Comparison of ENCODE assay signal across 1 cellular context in genomic region chr5:134534726-134535110, GRCh38.
TF ChIP-seq lines count a peak whose summit lies in the region.

No MANE protein-coding gene starts in this region.

TF ChIP-seq in GM23338, 12 proteins besides CTCF, POLR2A, EP300 and RAD21 (continued from another document):
- no peak for TF ChIP-seq ZNF462 (CRISPR knock-in tag; IDR thresholded peaks at IDR 0.05)
- TF ChIP-seq, protein P1, sequence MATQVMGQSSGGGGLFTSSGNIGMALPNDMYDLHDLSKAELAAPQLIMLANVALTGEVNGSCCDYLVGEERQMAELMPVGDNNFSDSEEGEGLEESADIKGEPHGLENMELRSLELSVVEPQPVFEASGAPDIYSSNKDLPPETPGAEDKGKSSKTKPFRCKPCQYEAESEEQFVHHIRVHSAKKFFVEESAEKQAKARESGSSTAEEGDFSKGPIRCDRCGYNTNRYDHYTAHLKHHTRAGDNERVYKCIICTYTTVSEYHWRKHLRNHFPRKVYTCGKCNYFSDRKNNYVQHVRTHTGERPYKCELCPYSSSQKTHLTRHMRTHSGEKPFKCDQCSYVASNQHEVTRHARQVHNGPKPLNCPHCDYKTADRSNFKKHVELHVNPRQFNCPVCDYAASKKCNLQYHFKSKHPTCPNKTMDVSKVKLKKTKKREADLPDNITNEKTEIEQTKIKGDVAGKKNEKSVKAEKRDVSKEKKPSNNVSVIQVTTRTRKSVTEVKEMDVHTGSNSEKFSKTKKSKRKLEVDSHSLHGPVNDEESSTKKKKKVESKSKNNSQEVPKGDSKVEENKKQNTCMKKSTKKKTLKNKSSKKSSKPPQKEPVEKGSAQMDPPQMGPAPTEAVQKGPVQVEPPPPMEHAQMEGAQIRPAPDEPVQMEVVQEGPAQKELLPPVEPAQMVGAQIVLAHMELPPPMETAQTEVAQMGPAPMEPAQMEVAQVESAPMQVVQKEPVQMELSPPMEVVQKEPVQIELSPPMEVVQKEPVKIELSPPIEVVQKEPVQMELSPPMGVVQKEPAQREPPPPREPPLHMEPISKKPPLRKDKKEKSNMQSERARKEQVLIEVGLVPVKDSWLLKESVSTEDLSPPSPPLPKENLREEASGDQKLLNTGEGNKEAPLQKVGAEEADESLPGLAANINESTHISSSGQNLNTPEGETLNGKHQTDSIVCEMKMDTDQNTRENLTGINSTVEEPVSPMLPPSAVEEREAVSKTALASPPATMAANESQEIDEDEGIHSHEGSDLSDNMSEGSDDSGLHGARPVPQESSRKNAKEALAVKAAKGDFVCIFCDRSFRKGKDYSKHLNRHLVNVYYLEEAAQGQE (IDR thresholded peaks at IDR 0.05; ENCODE audit: unreplicated experiment), result no peak
- no peak for TF ChIP-seq STAT1 (IDR thresholded peaks at IDR 0.05; ENCODE audit: unreplicated experiment)
- no peak for TF ChIP-seq POLR2AphosphoS5 (IDR thresholded peaks at IDR 0.05; ENCODE audit: low read depth)
- TF ChIP-seq JUNB (IDR thresholded peaks at IDR 0.05; ENCODE audit: unreplicated experiment), result no peak
- TF ChIP-seq NANOG (IDR thresholded peaks at IDR 0.05; ENCODE audit: borderline replicate concordance), result no peak
- no peak for TF ChIP-seq EZH2phosphoT487 (IDR thresholded peaks at IDR 0.05; ENCODE audit: unreplicated experiment)
- no peak for TF ChIP-seq CREB1 (CRISPR knock-in tag; IDR thresholded peaks at IDR 0.05; ENCODE audit: low read depth)
- TF ChIP-seq EZH2 (IDR thresholded peaks at IDR 0.05; ENCODE audit: low read depth, unreplicated experiment), result no peak
- TF ChIP-seq, protein P2, sequence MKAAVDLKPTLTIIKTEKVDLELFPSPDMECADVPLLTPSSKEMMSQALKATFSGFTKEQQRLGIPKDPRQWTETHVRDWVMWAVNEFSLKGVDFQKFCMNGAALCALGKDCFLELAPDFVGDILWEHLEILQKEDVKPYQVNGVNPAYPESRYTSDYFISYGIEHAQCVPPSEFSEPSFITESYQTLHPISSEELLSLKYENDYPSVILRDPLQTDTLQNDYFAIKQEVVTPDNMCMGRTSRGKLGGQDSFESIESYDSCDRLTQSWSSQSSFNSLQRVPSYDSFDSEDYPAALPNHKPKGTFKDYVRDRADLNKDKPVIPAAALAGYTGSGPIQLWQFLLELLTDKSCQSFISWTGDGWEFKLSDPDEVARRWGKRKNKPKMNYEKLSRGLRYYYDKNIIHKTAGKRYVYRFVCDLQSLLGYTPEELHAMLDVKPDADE (IDR thresholded peaks at IDR 0.05), result no peak
- no peak for TF ChIP-seq ZNF114 (CRISPR knock-in tag; IDR thresholded peaks at IDR 0.05)
